1 cellular context compared by ENCODE assay signal in the genomic region with DNA sequence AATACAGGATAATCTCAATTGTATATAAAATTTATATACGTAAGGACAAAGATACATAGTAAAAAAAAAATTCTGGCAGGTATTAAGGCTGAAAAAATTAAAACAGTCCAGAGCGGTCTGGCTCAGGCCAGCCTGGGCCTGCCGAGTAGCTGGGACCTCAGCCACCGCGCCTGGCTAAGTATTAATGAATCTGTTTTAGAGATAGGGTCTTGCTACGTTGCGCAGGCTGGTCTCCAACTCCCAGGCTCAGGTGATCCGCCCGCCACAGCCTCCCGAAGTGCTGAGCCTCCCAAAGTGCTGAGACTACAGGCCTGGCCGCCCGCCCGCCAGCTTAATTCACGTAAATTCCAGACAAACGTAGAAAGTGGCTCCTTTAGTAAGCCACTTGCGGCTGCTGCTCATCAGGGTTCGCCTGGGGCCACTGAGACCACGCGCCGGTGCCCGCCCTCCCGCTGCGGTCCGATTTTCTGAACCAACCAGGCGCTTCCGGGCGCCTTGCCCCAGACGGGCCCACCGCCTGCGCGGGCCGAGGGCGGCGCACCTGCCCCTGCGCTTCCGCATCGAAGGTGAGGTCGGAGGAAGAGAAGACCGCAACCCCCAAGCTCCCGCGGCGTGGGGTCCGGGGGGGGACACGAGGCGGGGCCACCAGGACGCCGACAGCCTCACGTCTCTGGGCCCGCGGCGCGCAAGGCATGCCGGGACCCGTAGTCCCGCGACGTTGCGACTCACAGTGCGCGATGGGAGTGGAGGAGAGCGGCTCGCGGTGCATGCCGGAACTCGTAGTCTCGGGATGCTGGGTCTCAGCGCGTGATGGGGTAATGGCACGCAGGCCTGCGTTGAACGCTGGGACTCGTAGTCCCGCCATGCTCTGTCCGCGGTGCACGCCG.
A peak's percentile ranks its signal among the peaks of the same experiment; 100 is the strongest.
TF ChIP-seq lines count a peak whose summit lies in the region.

No MANE protein-coding gene starts in this region.

TF ChIP-seq in HEK293, 187 proteins besides CTCF, POLR2A, EP300 and RAD21 (continued from another document and continues in another):
- TF ChIP-seq, protein P1, sequence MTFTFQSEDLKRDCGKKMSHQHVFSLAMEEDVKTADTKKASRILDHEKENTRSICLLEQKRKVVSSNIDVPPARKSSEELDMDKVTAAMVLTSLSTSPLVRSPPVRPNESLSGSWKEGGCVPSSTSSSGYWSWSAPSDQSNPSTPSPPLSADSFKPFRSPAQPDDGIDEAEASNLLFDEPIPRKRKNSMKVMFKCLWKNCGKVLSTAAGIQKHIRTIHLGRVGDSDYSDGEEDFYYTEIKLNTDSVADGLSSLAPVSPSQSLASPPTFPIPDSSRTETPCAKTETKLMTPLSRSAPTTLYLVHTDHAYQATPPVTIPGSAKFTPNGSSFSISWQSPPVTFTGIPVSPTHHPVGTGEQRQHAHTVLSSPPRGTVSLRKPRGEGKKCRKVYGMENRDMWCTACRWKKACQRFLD (tag by site-specific recombination; IDR thresholded peaks at IDR 0.05): no peak
- TF ChIP-seq ZNF510 (tag by site-specific recombination; IDR thresholded peaks at IDR 0.05; ENCODE audit: insufficient replicate concordance): no peak
- no peak for TF ChIP-seq MZF1 (tag by site-specific recombination; IDR thresholded peaks at IDR 0.05; ENCODE audit: borderline replicate concordance)
- TF ChIP-seq, protein P2, sequence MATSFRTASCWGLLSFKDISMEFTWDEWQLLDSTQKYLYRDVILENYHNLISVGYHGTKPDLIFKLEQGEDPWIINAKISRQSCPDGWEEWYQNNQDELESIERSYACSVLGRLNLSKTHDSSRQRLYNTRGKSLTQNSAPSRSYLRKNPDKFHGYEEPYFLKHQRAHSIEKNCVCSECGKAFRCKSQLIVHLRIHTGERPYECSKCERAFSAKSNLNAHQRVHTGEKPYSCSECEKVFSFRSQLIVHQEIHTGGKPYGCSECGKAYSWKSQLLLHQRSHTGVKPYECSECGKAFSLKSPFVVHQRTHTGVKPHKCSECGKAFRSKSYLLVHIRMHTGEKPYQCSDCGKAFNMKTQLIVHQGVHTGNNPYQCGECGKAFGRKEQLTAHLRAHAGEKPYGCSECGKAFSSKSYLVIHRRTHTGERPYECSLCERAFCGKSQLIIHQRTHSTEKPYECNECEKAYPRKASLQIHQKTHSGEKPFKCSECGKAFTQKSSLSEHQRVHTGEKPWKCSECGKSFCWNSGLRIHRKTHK (tag by site-specific recombination; IDR thresholded peaks at IDR 0.05): no peak
- no peak for TF ChIP-seq ZNF791 (tag by site-specific recombination; IDR thresholded peaks at IDR 0.05)
- TF ChIP-seq RBAK (tag by site-specific recombination; IDR thresholded peaks at IDR 0.05): no peak
- TF ChIP-seq ZNF426 (tag by site-specific recombination; IDR thresholded peaks at IDR 0.05): no peak
- TF ChIP-seq, protein P3, sequence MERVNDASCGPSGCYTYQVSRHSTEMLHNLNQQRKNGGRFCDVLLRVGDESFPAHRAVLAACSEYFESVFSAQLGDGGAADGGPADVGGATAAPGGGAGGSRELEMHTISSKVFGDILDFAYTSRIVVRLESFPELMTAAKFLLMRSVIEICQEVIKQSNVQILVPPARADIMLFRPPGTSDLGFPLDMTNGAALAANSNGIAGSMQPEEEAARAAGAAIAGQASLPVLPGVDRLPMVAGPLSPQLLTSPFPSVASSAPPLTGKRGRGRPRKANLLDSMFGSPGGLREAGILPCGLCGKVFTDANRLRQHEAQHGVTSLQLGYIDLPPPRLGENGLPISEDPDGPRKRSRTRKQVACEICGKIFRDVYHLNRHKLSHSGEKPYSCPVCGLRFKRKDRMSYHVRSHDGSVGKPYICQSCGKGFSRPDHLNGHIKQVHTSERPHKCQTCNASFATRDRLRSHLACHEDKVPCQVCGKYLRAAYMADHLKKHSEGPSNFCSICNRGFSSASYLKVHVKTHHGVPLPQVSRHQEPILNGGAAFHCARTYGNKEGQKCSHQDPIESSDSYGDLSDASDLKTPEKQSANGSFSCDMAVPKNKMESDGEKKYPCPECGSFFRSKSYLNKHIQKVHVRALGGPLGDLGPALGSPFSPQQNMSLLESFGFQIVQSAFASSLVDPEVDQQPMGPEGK (tag by site-specific recombination; IDR thresholded peaks at IDR 0.05): peak; percentile 99
- TF ChIP-seq PRDM1 (tag by site-specific recombination; IDR thresholded peaks at IDR 0.05): peak; percentile 30; the same call in 1 of the 2 replicates
- TF ChIP-seq FEZF1 (tag by site-specific recombination; IDR thresholded peaks at IDR 0.05): peak; percentile 85
- no peak for TF ChIP-seq GLI2 (tag by site-specific recombination; IDR thresholded peaks at IDR 0.05; ENCODE audit: borderline replicate concordance, low read depth)
- TF ChIP-seq, protein P4, sequence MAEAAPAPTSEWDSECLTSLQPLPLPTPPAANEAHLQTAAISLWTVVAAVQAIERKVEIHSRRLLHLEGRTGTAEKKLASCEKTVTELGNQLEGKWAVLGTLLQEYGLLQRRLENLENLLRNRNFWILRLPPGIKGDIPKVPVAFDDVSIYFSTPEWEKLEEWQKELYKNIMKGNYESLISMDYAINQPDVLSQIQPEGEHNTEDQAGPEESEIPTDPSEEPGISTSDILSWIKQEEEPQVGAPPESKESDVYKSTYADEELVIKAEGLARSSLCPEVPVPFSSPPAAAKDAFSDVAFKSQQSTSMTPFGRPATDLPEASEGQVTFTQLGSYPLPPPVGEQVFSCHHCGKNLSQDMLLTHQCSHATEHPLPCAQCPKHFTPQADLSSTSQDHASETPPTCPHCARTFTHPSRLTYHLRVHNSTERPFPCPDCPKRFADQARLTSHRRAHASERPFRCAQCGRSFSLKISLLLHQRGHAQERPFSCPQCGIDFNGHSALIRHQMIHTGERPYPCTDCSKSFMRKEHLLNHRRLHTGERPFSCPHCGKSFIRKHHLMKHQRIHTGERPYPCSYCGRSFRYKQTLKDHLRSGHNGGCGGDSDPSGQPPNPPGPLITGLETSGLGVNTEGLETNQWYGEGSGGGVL (tag by site-specific recombination; IDR thresholded peaks at IDR 0.05): peak; percentile 89
- TF ChIP-seq ZNF394 (tag by site-specific recombination; IDR thresholded peaks at IDR 0.05; ENCODE audit: borderline replicate concordance): peak; percentile 48; the same call in 1 of the 2 replicates
- TF ChIP-seq, protein P5, sequence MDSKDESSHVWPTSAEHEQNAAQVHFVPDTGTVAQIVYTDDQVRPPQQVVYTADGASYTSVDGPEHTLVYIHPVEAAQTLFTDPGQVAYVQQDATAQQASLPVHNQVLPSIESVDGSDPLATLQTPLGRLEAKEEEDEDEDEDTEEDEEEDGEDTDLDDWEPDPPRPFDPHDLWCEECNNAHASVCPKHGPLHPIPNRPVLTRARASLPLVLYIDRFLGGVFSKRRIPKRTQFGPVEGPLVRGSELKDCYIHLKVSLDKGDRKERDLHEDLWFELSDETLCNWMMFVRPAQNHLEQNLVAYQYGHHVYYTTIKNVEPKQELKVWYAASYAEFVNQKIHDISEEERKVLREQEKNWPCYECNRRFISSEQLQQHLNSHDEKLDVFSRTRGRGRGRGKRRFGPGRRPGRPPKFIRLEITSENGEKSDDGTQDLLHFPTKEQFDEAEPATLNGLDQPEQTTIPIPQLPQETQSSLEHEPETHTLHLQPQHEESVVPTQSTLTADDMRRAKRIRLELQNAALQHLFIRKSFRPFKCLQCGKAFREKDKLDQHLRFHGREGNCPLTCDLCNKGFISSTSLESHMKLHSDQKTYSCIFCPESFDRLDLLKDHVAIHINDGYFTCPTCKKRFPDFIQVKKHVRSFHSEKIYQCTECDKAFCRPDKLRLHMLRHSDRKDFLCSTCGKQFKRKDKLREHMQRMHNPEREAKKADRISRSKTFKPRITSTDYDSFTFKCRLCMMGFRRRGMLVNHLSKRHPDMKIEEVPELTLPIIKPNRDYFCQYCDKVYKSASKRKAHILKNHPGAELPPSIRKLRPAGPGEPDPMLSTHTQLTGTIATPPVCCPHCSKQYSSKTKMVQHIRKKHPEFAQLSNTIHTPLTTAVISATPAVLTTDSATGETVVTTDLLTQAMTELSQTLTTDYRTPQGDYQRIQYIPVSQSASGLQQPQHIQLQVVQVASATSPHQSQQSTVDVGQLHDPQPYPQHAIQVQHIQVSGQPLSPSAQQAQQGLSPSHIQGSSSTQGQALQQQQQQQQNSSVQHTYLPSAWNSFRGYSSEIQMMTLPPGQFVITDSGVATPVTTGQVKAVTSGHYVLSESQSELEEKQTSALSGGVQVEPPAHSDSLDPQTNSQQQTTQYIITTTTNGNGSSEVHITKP (tag by site-specific recombination; IDR thresholded peaks at IDR 0.05): peak; percentile 72
- TF ChIP-seq ZNF792 (tag by site-specific recombination; IDR thresholded peaks at IDR 0.05): 0 out of 2 replicates have a peak, but pooled peaks have one; percentile 32
- no peak for TF ChIP-seq ZNF776 (tag by site-specific recombination; IDR thresholded peaks at IDR 0.05; ENCODE audit: borderline replicate concordance)
- TF ChIP-seq, protein P6, sequence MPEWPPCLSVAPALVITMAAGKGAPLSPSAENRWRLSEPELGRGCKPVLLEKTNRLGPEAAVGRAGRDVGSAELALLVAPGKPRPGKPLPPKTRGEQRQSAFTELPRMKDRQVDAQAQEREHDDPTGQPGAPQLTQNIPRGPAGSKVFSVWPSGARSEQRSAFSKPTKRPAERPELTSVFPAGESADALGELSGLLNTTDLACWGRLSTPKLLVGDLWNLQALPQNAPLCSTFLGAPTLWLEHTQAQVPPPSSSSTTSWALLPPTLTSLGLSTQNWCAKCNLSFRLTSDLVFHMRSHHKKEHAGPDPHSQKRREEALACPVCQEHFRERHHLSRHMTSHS (tag by site-specific recombination; IDR thresholded peaks at IDR 0.05): no peak
- no peak for TF ChIP-seq MYNN (tag by site-specific recombination; IDR thresholded peaks at IDR 0.05; ENCODE audit: borderline replicate concordance)
- TF ChIP-seq SCRT2 (tag by site-specific recombination; IDR thresholded peaks at IDR 0.05): peak; percentile 39
- peak; percentile 91 for TF ChIP-seq YY1 (tag by site-specific recombination; IDR thresholded peaks at IDR 0.05)
- no peak for TF ChIP-seq ZNF214 (tag by site-specific recombination; IDR thresholded peaks at IDR 0.05; ENCODE audit: borderline replicate concordance)
- TF ChIP-seq, protein P7, sequence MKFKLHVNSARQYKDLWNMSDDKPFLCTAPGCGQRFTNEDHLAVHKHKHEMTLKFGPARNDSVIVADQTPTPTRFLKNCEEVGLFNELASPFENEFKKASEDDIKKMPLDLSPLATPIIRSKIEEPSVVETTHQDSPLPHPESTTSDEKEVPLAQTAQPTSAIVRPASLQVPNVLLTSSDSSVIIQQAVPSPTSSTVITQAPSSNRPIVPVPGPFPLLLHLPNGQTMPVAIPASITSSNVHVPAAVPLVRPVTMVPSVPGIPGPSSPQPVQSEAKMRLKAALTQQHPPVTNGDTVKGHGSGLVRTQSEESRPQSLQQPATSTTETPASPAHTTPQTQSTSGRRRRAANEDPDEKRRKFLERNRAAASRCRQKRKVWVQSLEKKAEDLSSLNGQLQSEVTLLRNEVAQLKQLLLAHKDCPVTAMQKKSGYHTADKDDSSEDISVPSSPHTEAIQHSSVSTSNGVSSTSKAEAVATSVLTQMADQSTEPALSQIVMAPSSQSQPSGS (tag by site-specific recombination; IDR thresholded peaks at IDR 0.05; ENCODE audit: low read depth): no peak
- TF ChIP-seq ZNF843 (tag by site-specific recombination; IDR thresholded peaks at IDR 0.05): peak; percentile 71
- TF ChIP-seq OVOL3 (tag by site-specific recombination; IDR thresholded peaks at IDR 0.05): no peak
- TF ChIP-seq, protein P8, sequence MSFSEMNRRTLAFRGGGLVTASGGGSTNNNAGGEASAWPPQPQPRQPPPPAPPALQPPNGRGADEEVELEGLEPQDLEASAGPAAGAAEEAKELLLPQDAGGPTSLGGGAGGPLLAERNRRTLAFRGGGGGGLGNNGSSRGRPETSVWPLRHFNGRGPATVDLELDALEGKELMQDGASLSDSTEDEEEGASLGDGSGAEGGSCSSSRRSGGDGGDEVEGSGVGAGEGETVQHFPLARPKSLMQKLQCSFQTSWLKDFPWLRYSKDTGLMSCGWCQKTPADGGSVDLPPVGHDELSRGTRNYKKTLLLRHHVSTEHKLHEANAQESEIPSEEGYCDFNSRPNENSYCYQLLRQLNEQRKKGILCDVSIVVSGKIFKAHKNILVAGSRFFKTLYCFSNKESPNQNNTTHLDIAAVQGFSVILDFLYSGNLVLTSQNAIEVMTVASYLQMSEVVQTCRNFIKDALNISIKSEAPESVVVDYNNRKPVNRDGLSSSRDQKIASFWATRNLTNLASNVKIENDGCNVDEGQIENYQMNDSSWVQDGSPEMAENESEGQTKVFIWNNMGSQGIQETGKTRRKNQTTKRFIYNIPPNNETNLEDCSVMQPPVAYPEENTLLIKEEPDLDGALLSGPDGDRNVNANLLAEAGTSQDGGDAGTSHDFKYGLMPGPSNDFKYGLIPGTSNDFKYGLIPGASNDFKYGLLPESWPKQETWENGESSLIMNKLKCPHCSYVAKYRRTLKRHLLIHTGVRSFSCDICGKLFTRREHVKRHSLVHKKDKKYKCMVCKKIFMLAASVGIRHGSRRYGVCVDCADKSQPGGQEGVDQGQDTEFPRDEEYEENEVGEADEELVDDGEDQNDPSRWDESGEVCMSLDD (tag by site-specific recombination; IDR thresholded peaks at IDR 0.05): peak; percentile 99
- TF ChIP-seq, protein P9, sequence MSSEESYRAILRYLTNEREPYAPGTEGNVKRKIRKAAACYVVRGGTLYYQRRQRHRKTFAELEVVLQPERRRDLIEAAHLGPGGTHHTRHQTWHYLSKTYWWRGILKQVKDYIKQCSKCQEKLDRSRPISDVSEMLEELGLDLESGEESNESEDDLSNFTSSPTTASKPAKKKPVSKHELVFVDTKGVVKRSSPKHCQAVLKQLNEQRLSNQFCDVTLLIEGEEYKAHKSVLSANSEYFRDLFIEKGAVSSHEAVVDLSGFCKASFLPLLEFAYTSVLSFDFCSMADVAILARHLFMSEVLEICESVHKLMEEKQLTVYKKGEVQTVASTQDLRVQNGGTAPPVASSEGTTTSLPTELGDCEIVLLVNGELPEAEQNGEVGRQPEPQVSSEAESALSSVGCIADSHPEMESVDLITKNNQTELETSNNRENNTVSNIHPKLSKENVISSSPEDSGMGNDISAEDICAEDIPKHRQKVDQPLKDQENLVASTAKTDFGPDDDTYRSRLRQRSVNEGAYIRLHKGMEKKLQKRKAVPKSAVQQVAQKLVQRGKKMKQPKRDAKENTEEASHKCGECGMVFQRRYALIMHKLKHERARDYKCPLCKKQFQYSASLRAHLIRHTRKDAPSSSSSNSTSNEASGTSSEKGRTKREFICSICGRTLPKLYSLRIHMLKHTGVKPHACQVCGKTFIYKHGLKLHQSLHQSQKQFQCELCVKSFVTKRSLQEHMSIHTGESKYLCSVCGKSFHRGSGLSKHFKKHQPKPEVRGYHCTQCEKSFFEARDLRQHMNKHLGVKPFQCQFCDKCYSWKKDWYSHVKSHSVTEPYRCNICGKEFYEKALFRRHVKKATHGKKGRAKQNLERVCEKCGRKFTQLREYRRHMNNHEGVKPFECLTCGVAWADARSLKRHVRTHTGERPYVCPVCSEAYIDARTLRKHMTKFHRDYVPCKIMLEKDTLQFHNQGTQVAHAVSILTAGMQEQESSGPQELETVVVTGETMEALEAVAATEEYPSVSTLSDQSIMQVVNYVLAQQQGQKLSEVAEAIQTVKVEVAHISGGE (tag by site-specific recombination; conservative IDR thresholded peaks at IDR 0.05; ENCODE audit: low read depth): peak; percentile 84
- no peak; the same call in 1 of the 2 replicates for TF ChIP-seq ZNF610 (tag by site-specific recombination; IDR thresholded peaks at IDR 0.05; ENCODE audit: borderline replicate concordance)
- no peak for TF ChIP-seq ZFP3 (tag by site-specific recombination; IDR thresholded peaks at IDR 0.05; ENCODE audit: low read depth)
- TF ChIP-seq, protein P10, sequence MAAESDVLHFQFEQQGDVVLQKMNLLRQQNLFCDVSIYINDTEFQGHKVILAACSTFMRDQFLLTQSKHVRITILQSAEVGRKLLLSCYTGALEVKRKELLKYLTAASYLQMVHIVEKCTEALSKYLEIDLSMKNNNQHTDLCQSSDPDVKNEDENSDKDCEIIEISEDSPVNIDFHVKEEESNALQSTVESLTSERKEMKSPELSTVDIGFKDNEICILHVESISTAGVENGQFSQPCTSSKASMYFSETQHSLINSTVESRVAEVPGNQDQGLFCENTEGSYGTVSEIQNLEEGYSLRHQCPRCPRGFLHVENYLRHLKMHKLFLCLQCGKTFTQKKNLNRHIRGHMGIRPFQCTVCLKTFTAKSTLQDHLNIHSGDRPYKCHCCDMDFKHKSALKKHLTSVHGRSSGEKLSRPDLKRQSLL (tag by site-specific recombination; IDR thresholded peaks at IDR 0.05): no peak
